ENCODE assay signal across 12 cellular contexts in the genomic region with DNA sequence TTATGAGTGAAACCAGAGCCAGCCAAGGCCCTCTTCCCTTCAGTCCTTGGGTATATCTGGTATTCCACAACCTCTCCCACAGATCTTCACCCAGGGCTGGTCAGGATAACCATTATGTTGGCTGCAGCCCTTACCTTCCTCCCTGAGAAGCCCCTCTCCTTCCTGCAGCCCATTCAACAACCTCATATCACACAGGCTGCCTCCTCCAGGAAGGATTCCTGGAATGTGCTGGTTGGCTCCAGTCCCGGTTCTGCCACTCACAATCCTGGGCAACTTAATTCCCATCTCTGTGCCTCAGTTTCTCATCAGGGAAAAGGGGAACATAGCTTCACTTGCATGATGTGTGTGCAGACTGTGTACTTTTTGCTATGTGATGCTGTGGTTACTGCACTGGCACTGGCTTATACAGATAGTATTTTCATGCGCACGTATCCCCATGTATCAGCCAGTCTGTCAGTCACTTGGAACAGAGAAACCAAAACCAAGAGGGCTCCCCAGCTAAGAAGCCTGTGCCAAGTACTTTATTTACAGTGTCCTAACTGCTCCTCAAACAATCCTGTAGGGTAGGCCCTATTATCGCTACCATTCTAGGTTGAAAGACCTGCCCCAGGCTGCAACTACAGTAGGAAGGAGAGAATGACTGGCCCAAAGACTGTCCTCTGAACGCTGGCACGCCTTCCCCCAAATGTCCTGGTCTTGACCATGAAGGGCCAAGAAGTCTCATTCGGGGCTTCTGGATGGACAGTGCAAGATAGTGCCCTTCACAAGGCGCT. TPM values are rescaled to one million over a fixed set of nuclear protein-coding genes. Genes with fewer than 3 reads are reported as not detected.
DNase-seq lines count a peak whose midpoint lies in the region; ATAC-seq, FAIRE-seq and TF ChIP-seq lines count a peak whose summit lies in the region.
"Had no signal": no experiment of that assay in that cellular context is flagged by ENCODE, and none has a peak within 500 bp of the region (broad histone marks: within the 10 kb centered on the region; RNA-seq: fewer than 3 reads in every experiment).

No MANE protein-coding gene starts in this region.

- no peaks in the 10 kb centered on the region for H3K27me3 Mint-ChIP-seq in activated CD4-positive, alpha-beta T cell treated with anti-CD3 and anti-CD28 coated beads, Interleukin-2, amount 10 ng/mL, durations not matched to agents 24 days and 14 days

- CTCF ChIA-PET in GM12878 (lab: Yijun Ruan, JAX), result interaction anchor here (0.5 to 51.8 kb wide), 3 partner anchors 19 to 39 kb away, joined by 3 to 2021 read pairs (median 106); partner anchors contain the start of gene PIK3C2B

- in situ Hi-C loops in GM12878 (cut with MboI), result no loop called here

- H3K36me3 Mint-ChIP-seq in activated CD4-positive, alpha-beta T cell treated with anti-CD3 and anti-CD28 coated beads, Interleukin-2, amount 10 ng/mL, durations not matched to agents 24 days and 14 days (ENCODE audit: low read depth), result peaks cover 31% of the 10 kb centered on the region

- peaks cover 19% of the 10 kb centered on the region for H3K4me1 ChIP-seq in GM12878 (ENCODE audit: control insufficient read depth, insufficient read depth, low read length)
- peaks cover 0 to 21% of the 10 kb centered on the region in 2 donors for H3K4me1 ChIP-seq in lung (ENCODE audit: control insufficient read depth in 2 of 2, insufficient read depth in 2 of 2, low read length in 2 of 2)
- H3K4me1 ChIP-seq in thoracic aorta (ENCODE audit: control insufficient read depth in 1 of 2, low read depth in 2 of 2), result peaks cover 10 to 31% of the 10 kb centered on the region in 2 donors
- no peaks in the 10 kb centered on the region for H3K4me1 ChIP-seq in pancreas

- H3K27me3 ChIP-seq in GM12878 (replicated peaks in 1 of 2; ENCODE audit: control insufficient read depth in 2 of 2, insufficient read depth in 2 of 2, low read length in 1 of 2) (no peaks in the 10 kb centered on the region), lung (ENCODE audit: control insufficient read depth, insufficient read depth) (no peaks in the 10 kb centered on the region), thoracic aorta (replicated peaks; ENCODE audit: insufficient read depth) (no peaks in the 10 kb centered on the region), pancreas (no peaks in the 10 kb centered on the region)

- ATAC-seq in GM12878 (no peak), lung (ENCODE audit: insufficient read depth, low FRiP score) (no peak), thoracic aorta (ENCODE audit: insufficient number of reproducible peaks, low FRiP score, low read depth) (no peak), pancreas (no peak)

- H3K27ac ChIP-seq in GM12878 (ENCODE audit: control insufficient read depth, insufficient read depth) (no peak overlapping the region), lung (ENCODE audit: low read depth in 1 of 2, low read length in 1 of 2) (peak overlapping the region; percentile 61 to 84), thoracic aorta (peak overlapping the region; percentile 81 to 86), pancreas (peak overlapping the region in 2 of 4 donors; percentile 30 to 50)

- H3K4me1 Mint-ChIP-seq in activated CD4-positive, alpha-beta T cell treated with anti-CD3 and anti-CD28 coated beads, Interleukin-2, amount 10 ng/mL, durations not matched to agents 24 days and 14 days, result peaks cover 35% of the 10 kb centered on the region

- no peak for DNase-seq in activated CD4-positive, alpha-beta T cell treated with anti-CD3 and anti-CD28 coated beads, Interleukin-2, amount 10 ng/mL, durations not matched to agents 24 days and 14 days
- no peak for DNase-seq in activated CD4-positive, alpha-beta T cell treated with anti-CD3 and anti-CD28 coated beads, Interleukin-2, amount 50 U/mL, for 4 hours
- no peak for DNase-seq in GM12878 (ENCODE audit: low read depth, low spot score)
- no peak for DNase-seq in lung (ENCODE audit: low spot score)
- DNase-seq in thoracic aorta (ENCODE audit: low spot score), result no peak
- DNase-seq in NCI-H345 treated with DMSO at 0.1 percent for 48 hours (lab: John Stamatoyannopoulos, UW; ENCODE audit: unreplicated experiment), result no peak
- no peak for DNase-seq in pancreas
- DNase-seq in medulla oblongata (ENCODE audit: extremely low spot score), result no peak
- DNase-seq: activated gamma-delta T cell; effector CD4-positive, alpha-beta T cell; HCEC 1CT had no signal

- BruUV-seq in GM12878 (replicated peaks; lab: Mats Ljungman, UMichigan), result no TSS peak

- SMC1A ChIA-PET in GM12878 (lab: Charles Lee; ENCODE audit: uncharacterized antibody, unreplicated experiment), result interaction anchor here (0.6 to 33.8 kb wide), 8 partner anchors 11 to 301 kb away, joined by 3 to 939 read pairs (median 21); partner anchors contain the start of gene PIK3C2B

- H3K4me3 ChIP-seq in GM12878 (no peak overlapping the region), lung (no peak overlapping the region), thoracic aorta (no peak overlapping the region), pancreas (no peak overlapping the region)

- no peaks in the 10 kb centered on the region for H3K79me2 ChIP-seq in GM12878 (ENCODE audit: control insufficient read depth, insufficient read depth, low read length)

- H2AFZ ChIP-seq in GM12878 (ENCODE audit: control insufficient read depth, low read depth, low read length), result no peak overlapping the region

- WGBS in GM12878 (ENCODE audit: insufficient coverage, insufficient replicate concordance, low lambda C conversion rate, missing lambda C conversion rate), result 35% methylated on average over 8 of the region's 8 CpGs
- 67 to 73% methylated on average over 8 of the region's 8 CpGs for WGBS in lung, 2 donors
- 78% methylated on average over 8 of the region's 8 CpGs for WGBS in pancreas, 2 donors

- no peak for TF ChIP-seq CTCF in GM12878 (IDR thresholded peaks at IDR 0.05 in 2 of 3, conservative IDR thresholded peaks at IDR 0.05 in 1 of 3; ENCODE audit: control insufficient read depth in 2 of 3, extremely low read depth in 1 of 3, insufficient read depth in 1 of 3, low read depth in 3 of 3, low read length in 3 of 3)
- TF ChIP-seq CTCF in lung (IDR thresholded peaks at IDR 0.05; ENCODE audit: control extremely low read depth, extremely low read depth), result no peak
- no peak for TF ChIP-seq CTCF in thoracic aorta (IDR thresholded peaks at IDR 0.05)
- no peak for TF ChIP-seq CTCF in pancreas (IDR thresholded peaks at IDR 0.05)

- no peaks in the 10 kb centered on the region for H4K20me1 ChIP-seq in GM12878 (ENCODE audit: control insufficient read depth, insufficient read depth)

- no peak for TF ChIP-seq RAD21 in GM12878 (IDR thresholded peaks at IDR 0.05; ENCODE audit: insufficient read depth, low read depth, low read length)

- H3K9ac ChIP-seq in GM12878 (ENCODE audit: control insufficient read depth, insufficient read depth, low read length), result no peak overlapping the region

- no peak for TF ChIP-seq POLR2A in GM12878 (IDR thresholded peaks at IDR 0.05; ENCODE audit: low read depth, low read length)

- H3K9me3 Mint-ChIP-seq in activated CD4-positive, alpha-beta T cell treated with anti-CD3 and anti-CD28 coated beads, Interleukin-2, amount 10 ng/mL, durations not matched to agents 24 days and 14 days, result no peaks in the 10 kb centered on the region

- peak; percentile 62 for FAIRE-seq in GM12878 (lab: Jason Lieb, UNC)
- no peak for FAIRE-seq in pancreas (lab: Jason Lieb, UNC)
- FAIRE-seq: A204.1 had no signal

- POLR2A ChIA-PET in GM12878 (lab: Charles Lee), result interaction anchor here (0.6 to 3.3 kb wide), 8 partner anchors 13 to 63 kb away, joined by 3 to 41 read pairs (median 4); partner anchors contain the start of gene PIK3C2B

- no peak overlapping the region for H3K4me2 ChIP-seq in GM12878 (ENCODE audit: control insufficient read depth, insufficient read depth)

- H3K36me3 ChIP-seq in GM12878 (ENCODE audit: control insufficient read depth in 2 of 2, insufficient read depth in 2 of 2, low read length in 1 of 2) (peaks cover 3 to 15% of the 10 kb centered on the region in 2 experiments; a peak in 3 of 4 replicates), lung (ENCODE audit: control insufficient read depth in 2 of 2, insufficient read depth in 2 of 2, low read length in 2 of 2) (peaks cover 0 to 29% of the 10 kb centered on the region in 2 donors), thoracic aorta (peaks cover 36% of the 10 kb centered on the region), pancreas (peaks cover 0 to 5% (median 0%) of the 10 kb centered on the region in 3 donors)

- TF ChIP-seq EP300 in GM12878 (IDR thresholded peaks at IDR 0.05; ENCODE audit: borderline replicate concordance in 1 of 2, control insufficient read depth in 1 of 2, low read depth in 2 of 2, low read length in 2 of 2), result no peak

- RAD21 ChIA-PET in GM12878 (lab: Charles Lee; ENCODE audit: unreplicated experiment), result interaction anchor here (0.7 to 13.8 kb wide), 9 partner anchors 8 to 356 kb away, joined by 3 to 441 read pairs (median 8); partner anchors contain the start of gene PIK3C2B

- intact Hi-C loops in activated CD4-positive, alpha-beta T cell treated with anti-CD3 and anti-CD28 coated beads, Interleukin-2, amount 10 ng/mL, durations not matched to agents 24 days and 14 days (cut with micrococcal nuclease), result loop anchor here (2.0 kb wide), 1 partner anchor 43 kb away; the partner anchor contains the start of gene PIK3C2B
- intact Hi-C loops in GM12878 (cut with micrococcal nuclease; ENCODE audit: unreplicated experiment) (no loop called here), pancreas (cut with DNase I) (loop anchor here in 1 of 3 donors (5.0 kb wide), 1 partner anchor 46 kb away; no protein-coding TSS in a partner anchor)

- no peaks in the 10 kb centered on the region for H3K9me3 ChIP-seq in GM12878 (replicated peaks; ENCODE audit: control insufficient read depth, insufficient read depth, low read length)
- H3K9me3 ChIP-seq in lung (ENCODE audit: control insufficient read depth in 2 of 2, insufficient read depth in 1 of 2, low read length in 1 of 2), result no peaks in the 10 kb centered on the region
- no peaks in the 10 kb centered on the region for H3K9me3 ChIP-seq in thoracic aorta
- no peaks in the 10 kb centered on the region for H3K9me3 ChIP-seq in pancreas

- peak overlapping the region; percentile 48 for H3K27ac Mint-ChIP-seq in activated CD4-positive, alpha-beta T cell treated with anti-CD3 and anti-CD28 coated beads, Interleukin-2, amount 10 ng/mL, durations not matched to agents 24 days and 14 days

- no peak overlapping the region for H3K4me3 Mint-ChIP-seq in activated CD4-positive, alpha-beta T cell treated with anti-CD3 and anti-CD28 coated beads, Interleukin-2, amount 10 ng/mL, durations not matched to agents 24 days and 14 days

RNA-seq across cellular contexts. Expression of gene PPP1R15B, which starts 39.9 kb away (rescaled TPM):
- 70.9 and 74.0 TPM in 2 replicates for total RNA-seq in activated CD4-positive, alpha-beta T cell treated with anti-CD3 and anti-CD28 coated beads, Interleukin-2, amount 10 ng/mL, durations not matched to agents 24 days and 14 days
- 43.0 and 45.9 TPM in 2 replicates for total RNA-seq in GM12878 (2013; cell fraction: nucleolus; rRNA removed)
- total RNA-seq in GM12878 (2014; rRNA removed), result 34.8 TPM in 2 replicates
- total RNA-seq in GM12878 (2014; rRNA removed; fragmentation: Illumina TruSeq; extraction: Trizol), result 32.7 and 32.9 TPM in 2 replicates
- total RNA-seq in GM12878 (2021), result 37.7 and 38.1 TPM in 2 replicates
- polyA plus RNA-seq in GM12878 (2011; ENCODE audit: low read depth), result 12.4 TPM
- 27.2 and 32.6 TPM in 2 replicates for polyA plus RNA-seq in GM12878 (2011; rRNA removed)
- polyA plus RNA-seq in GM12878 (2011; cell fraction: cytosol; rRNA removed), result 20.5 and 25.0 TPM in 2 replicates
- polyA plus RNA-seq in GM12878 (2011; cell fraction: nucleus; rRNA removed), result 22.0 and 22.6 TPM in 2 replicates
- 19.5 and 22.5 TPM in 2 replicates for polyA plus RNA-seq in GM12878 (2012)
- polyA plus RNA-seq in GM12878 (2014; fragmentation: Illumina TruSeq; extraction: Trizol), result 33.4 and 38.5 TPM in 2 replicates
- 10 to 100 TPM; 13.9 to 17.1 TPM for polyA plus RNA-seq in GM12878 (2014; fragmentation: Nextera tagmentation; extraction: Ambion mirVana)
- 24.8 and 25.8 TPM in 2 replicates for polyA plus RNA-seq in GM12878 (2014; rRNA removed)
- polyA plus RNA-seq in GM12878 (2016; fragmentation: Nextera tagmentation; extraction: Ambion mirVana), result 10 to 100 TPM; 13.9 to 15.4 TPM
- 38.9 and 45.2 TPM in 2 replicates for polyA minus RNA-seq in GM12878 (2011; rRNA and poly(A)+ RNA removed)
- 21.4 and 24.6 TPM in 2 replicates for polyA minus RNA-seq in GM12878 (2011; cell fraction: cytosol; rRNA and poly(A)+ RNA removed)
- polyA minus RNA-seq in GM12878 (2011; cell fraction: nucleus; rRNA and poly(A)+ RNA removed), result 45.8 and 65.4 TPM in 2 replicates
- total RNA-seq in lung, result 10 to 100 TPM; 43.9 to 57.0 TPM
- polyA plus RNA-seq in lung, result 10 to 100 TPM; 14.6 to 29.8 TPM
- 10 to 100 TPM; 40.1 to 64.5 TPM for total RNA-seq in thoracic aorta
- total RNA-seq in pancreas, result 10 to 100 TPM; 16.4 to 47.9 (median 23.4) TPM
- polyA plus RNA-seq in pancreas, result 10 to 100 TPM in 1 of 2 donors, 1 to 10 TPM in 1; 7.8 to 11.8 TPM

RNA-seq across cellular contexts. Expression of gene PIK3C2B, which starts 43.1 kb away (rescaled TPM):
- total RNA-seq in activated CD4-positive, alpha-beta T cell treated with anti-CD3 and anti-CD28 coated beads, Interleukin-2, amount 10 ng/mL, durations not matched to agents 24 days and 14 days, result 22.7 and 23.6 TPM in 2 replicates
- total RNA-seq in GM12878 (2013; cell fraction: nucleolus; rRNA removed), result 98.5 and 110 TPM in 2 replicates
- total RNA-seq in GM12878 (2014; rRNA removed) (13.9 and 16.3 TPM in 2 replicates), GM12878 (2014; rRNA removed; fragmentation: Illumina TruSeq; extraction: Trizol) (8.5 and 9.2 TPM in 2 replicates), GM12878 (2021) (33.5 and 38.1 TPM in 2 replicates), lung (10 to 100 TPM; 36.9 to 37.6 TPM), thoracic aorta (10 to 100 TPM; 34.5 to 44.4 TPM), pancreas (10 to 100 TPM in 3 of 6 donors, 1 to 10 TPM in 3; 8.7 to 17.5 (median 9.7) TPM)
- polyA plus RNA-seq in GM12878 (2011; ENCODE audit: low read depth), result 8.3 TPM
- polyA plus RNA-seq in GM12878 (2011; rRNA removed) (15.9 and 33.9 TPM in 2 replicates), GM12878 (2014; fragmentation: Illumina TruSeq; extraction: Trizol) (10.2 and 14.4 TPM in 2 replicates), GM12878 (2014; fragmentation: Nextera tagmentation; extraction: Ambion mirVana) (1 to 10 TPM; 2.2 to 5.0 TPM), GM12878 (2014; rRNA removed) (23.8 and 28.2 TPM in 2 replicates), GM12878 (2016; fragmentation: Nextera tagmentation; extraction: Ambion mirVana) (1 to 10 TPM; 6.0 to 8.2 TPM), lung (10 to 100 TPM; 11.9 to 13.2 TPM), pancreas (10 to 100 TPM in 1 of 2 donors, 1 to 10 TPM in 1; 5.4 to 13.1 TPM)
- 33.1 and 36.7 TPM in 2 replicates for polyA plus RNA-seq in GM12878 (2011; cell fraction: cytosol; rRNA removed)
- polyA plus RNA-seq in GM12878 (2011; cell fraction: nucleus; rRNA removed), result 55.9 and 60.7 TPM in 2 replicates
- polyA plus RNA-seq in GM12878 (2012), result 10.1 and 10.7 TPM in 2 replicates
- polyA minus RNA-seq in GM12878 (2011; rRNA and poly(A)+ RNA removed), result 69.9 and 86.4 TPM in 2 replicates
- polyA minus RNA-seq in GM12878 (2011; cell fraction: cytosol; rRNA and poly(A)+ RNA removed), result 37.2 and 39.0 TPM in 2 replicates
- 38.8 and 80.3 TPM in 2 replicates for polyA minus RNA-seq in GM12878 (2011; cell fraction: nucleus; rRNA and poly(A)+ RNA removed)
